In the genomic region with DNA sequence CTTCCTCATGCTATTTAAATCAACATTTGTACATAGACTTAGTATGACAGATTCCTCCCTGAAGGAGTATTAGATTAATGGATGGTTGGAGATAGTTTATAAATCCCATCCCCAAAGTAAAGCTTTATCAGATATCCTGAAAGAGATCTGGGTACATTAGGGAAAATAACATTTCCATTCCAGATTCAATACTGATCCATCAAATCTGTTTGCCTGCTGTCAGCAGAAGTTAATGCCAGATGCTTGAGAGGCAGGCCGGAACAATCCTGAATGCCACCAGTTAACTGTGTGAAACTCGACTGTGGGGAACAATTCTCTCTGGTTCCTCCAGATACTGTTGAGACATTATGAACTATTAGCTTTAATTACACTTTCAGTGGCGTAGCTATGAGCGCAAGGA, we compare ENCODE assay signal across 31 cellular contexts.
"Had no signal": no experiment of that assay in that cellular context is flagged by ENCODE, and none has a peak within 500 bp of the region (broad histone marks: within the 10 kb centered on the region; RNA-seq: fewer than 3 reads in every experiment).

No MANE protein-coding gene starts in this region.

- H3K36me3 ChIP-seq: adrenal gland, ascending aorta, cardiac muscle cell, colonic mucosa, gastroesophageal sphincter, heart left ventricle, lower lobe of right lung, neutrophil, pancreas, sigmoid colon, stomach, tibial artery, upper lobe of right lung had no signal

- FAIRE-seq: endothelial cell of umbilical vein, pancreas had no signal

- H3K4me1 ChIP-seq: adrenal gland, ascending aorta, colonic mucosa, gastroesophageal sphincter, heart left ventricle, lower lobe of right lung, pancreas, psoas muscle, sigmoid colon, stomach, tibial artery, upper lobe of right lung had no signal

- H3K27ac ChIP-seq: adrenal gland, ascending aorta, cardiac muscle cell, colonic mucosa, gastroesophageal sphincter, heart left ventricle, lower lobe of right lung, neutrophil, pancreas, psoas muscle, sigmoid colon, stomach, tibial artery, upper lobe of right lung had no signal

- H3K9me3 ChIP-seq: adrenal gland, ascending aorta, colonic mucosa, gastroesophageal sphincter, lower lobe of right lung, neutrophil, pancreas, psoas muscle, sigmoid colon, tibial artery, upper lobe of right lung had no signal

- H3K4me3 ChIP-seq: adrenal gland, ascending aorta, cardiac muscle cell, colonic mucosa, gastroesophageal sphincter, heart left ventricle, lower lobe of right lung, pancreas, psoas muscle, sigmoid colon, stomach, tibial artery, upper lobe of right lung had no signal

- DNase-seq: activated CD4-positive, alpha-beta T cell treated with anti-CD3 and anti-CD28 coated beads for 36 hours; activated CD4-positive, alpha-beta T cell treated with anti-CD3 and anti-CD28 coated beads, Interleukin-2, amount 50 U/mL, for 4 hours; activated CD4-positive, CD25-positive, alpha-beta regulatory T cell; activated CD8-positive, alpha-beta memory T cell treated with anti-CD3 and anti-CD28 coated beads for 24 hours; activated effector memory CD4-positive, alpha-beta T cell treated with Interleukin-2 at 50 U/mL for 16 hours; activated naive CD4-positive, alpha-beta T cell treated with Interleukin-2 at 50 U/mL for 16 hours; adrenal gland; cerebellar nuclear complex; colonic mucosa; effector memory CD8-positive, alpha-beta T cell; heart left ventricle; hypothalamus; immature natural killer cell; kidney glomerular epithelial cell; lower lobe of right lung; mesendoderm; pancreas; psoas muscle; sigmoid colon; stimulated activated CD4-positive, alpha-beta T cell treated with anti-CD3 and anti-CD28 coated beads, Interleukin-15, amount 100 ng/mL, for 24 hours; stimulated activated CD4-positive, alpha-beta T cell treated with anti-CD3 and anti-CD28 coated beads, Interleukin-2, amount 100 ng/mL, for 24 hours; stimulated activated naive B cell treated with anti-CD40 and anti-IgM and Interleukin-4, amounts not matched to agents 10 μg/mL and 1 μg/mL and 100 μg/mL, for 72 hours; stomach; T-helper 1 cell; tibial artery; upper lobe of right lung had no signal

- H3K27me3 ChIP-seq: adrenal gland, ascending aorta, cardiac muscle cell, colonic mucosa, gastroesophageal sphincter, heart left ventricle, neutrophil, pancreas, sigmoid colon, stomach, tibial artery, upper lobe of right lung had no signal
